ENCODE assay signal across 26 cellular contexts in genomic region chr11:44934110-44934509, GRCh38.
"Had no signal": no experiment of that assay in that cellular context is flagged by ENCODE, and none has a peak within 500 bp of the region (broad histone marks: within the 10 kb centered on the region; RNA-seq: fewer than 3 reads in every experiment).

No MANE protein-coding gene starts in this region.

- DNase-seq: activated CD4-positive, alpha-beta T cell treated with anti-CD3 and anti-CD28 coated beads for 4 hours; activated CD4-positive, alpha-beta T cell treated with anti-CD3 and anti-CD28 coated beads, Interleukin-2, amount 50 U/mL, for 48 hours; activated CD4-positive, CD25-positive, alpha-beta regulatory T cell; activated effector memory CD4-positive, alpha-beta T cell treated with Interleukin-2 at 50 U/mL for 16 hours; activated naive CD4-positive, alpha-beta T cell treated with anti-CD3 and anti-CD28 coated beads for 36 hours; activated naive CD8-positive, alpha-beta T cell treated with anti-CD3 and anti-CD28 coated beads, Interleukin-2, amount 10 ng/mL, durations not matched to agents 7 days and 5 days; activated T-cell treated with anti-CD3 and anti-CD28 coated beads, Interleukin-2, amount 50 U/mL, for 72 hours; amniotic stem cell; caudate nucleus; effector CD4-positive, alpha-beta T cell; foreskin melanocyte; head of caudate nucleus; hypothalamus; left ventricle myocardium inferior; natural killer cell; occipital lobe; sigmoid colon; stimulated activated CD4-positive, alpha-beta T cell treated with anti-CD3 and anti-CD28 coated beads, Interleukin-15, amount 100 ng/mL, for 24 hours; stimulated activated CD8-positive, alpha-beta memory T cell treated with anti-CD3 and anti-CD28 coated beads, Interleukin-4, amount 100 ng/mL, for 48 hours; stimulated activated naive CD4-positive, alpha-beta T cell treated with Interleukin-2 at 50 U/mL for 16 hours; thyroid gland had no signal

- H3K4me1 Mint-ChIP-seq: activated naive CD8-positive, alpha-beta T cell treated with anti-CD3 and anti-CD28 coated beads, Interleukin-2, amount 10 ng/mL, durations not matched to agents 7 days and 5 days had no signal

- H3K27me3 Mint-ChIP-seq: activated naive CD8-positive, alpha-beta T cell treated with anti-CD3 and anti-CD28 coated beads, Interleukin-2, amount 10 ng/mL, durations not matched to agents 7 days and 5 days had no signal

- ATAC-seq: activated T-cell treated with anti-CD3 and anti-CD28 coated beads, Interleukin-2, amount 50 U/mL, for 72 hours; esophagus mucosa; natural killer cell had no signal

- H3K36me3 Mint-ChIP-seq: activated naive CD8-positive, alpha-beta T cell treated with anti-CD3 and anti-CD28 coated beads, Interleukin-2, amount 10 ng/mL, durations not matched to agents 7 days and 5 days; mesothelial cell of epicardium; natural killer cell had no signal

- H3K4me3 Mint-ChIP-seq: activated naive CD4-positive, alpha-beta T cell treated with anti-CD3 and anti-CD28 coated beads for 36 hours; activated naive CD8-positive, alpha-beta T cell treated with anti-CD3 and anti-CD28 coated beads, Interleukin-2, amount 10 ng/mL, durations not matched to agents 7 days and 5 days; activated T-cell treated with anti-CD3 and anti-CD28 coated beads, Interleukin-2, amount 50 U/mL, for 72 hours; dendritic cell treated with granulocyte-macrophage colony-stimulating factor and Interleukin-4, amounts not matched to agents 40 ng/mL and 50 ng/mL, for 4 days; mesothelial cell of epicardium; natural killer cell; T-helper 1 cell treated with Interleukin-12 subunit alpha and Interleukin-12 subunit beta and Interleukin-4 antibody, amounts not matched to agents 30 μg/mL and 1 μg/mL, for 36 hours had no signal

- H3K27me3 ChIP-seq: sigmoid colon, thyroid gland had no signal

- H3K4me3 ChIP-seq: left ventricle myocardium inferior, sigmoid colon, smooth muscle cell, thyroid gland had no signal

- H3K27ac ChIP-seq: left ventricle myocardium inferior, sigmoid colon, thyroid gland had no signal

- H3K27ac Mint-ChIP-seq: activated naive CD4-positive, alpha-beta T cell treated with anti-CD3 and anti-CD28 coated beads for 36 hours; activated naive CD8-positive, alpha-beta T cell treated with anti-CD3 and anti-CD28 coated beads, Interleukin-2, amount 10 ng/mL, durations not matched to agents 7 days and 5 days; activated T-cell treated with anti-CD3 and anti-CD28 coated beads, Interleukin-2, amount 50 U/mL, for 72 hours; dendritic cell treated with granulocyte-macrophage colony-stimulating factor and Interleukin-4, amounts not matched to agents 40 ng/mL and 50 ng/mL, for 4 days; mesothelial cell of epicardium; natural killer cell; T-helper 1 cell treated with Interleukin-12 subunit alpha and Interleukin-12 subunit beta and Interleukin-4 antibody, amounts not matched to agents 30 μg/mL and 1 μg/mL, for 36 hours had no signal

- H3K4me1 ChIP-seq: thyroid gland had no signal

- H3K9me3 ChIP-seq: left ventricle myocardium inferior, sigmoid colon, thyroid gland had no signal

- H3K9me3 Mint-ChIP-seq: activated naive CD4-positive, alpha-beta T cell treated with anti-CD3 and anti-CD28 coated beads for 36 hours; activated naive CD8-positive, alpha-beta T cell treated with anti-CD3 and anti-CD28 coated beads, Interleukin-2, amount 10 ng/mL, durations not matched to agents 7 days and 5 days; activated T-cell treated with anti-CD3 and anti-CD28 coated beads, Interleukin-2, amount 50 U/mL, for 72 hours; dendritic cell treated with granulocyte-macrophage colony-stimulating factor and Interleukin-4, amounts not matched to agents 40 ng/mL and 50 ng/mL, for 4 days; mesothelial cell of epicardium; natural killer cell; T-helper 1 cell treated with Interleukin-12 subunit alpha and Interleukin-12 subunit beta and Interleukin-4 antibody, amounts not matched to agents 30 μg/mL and 1 μg/mL, for 36 hours had no signal

- H3K4me2 ChIP-seq: smooth muscle cell had no signal

- H3K36me3 ChIP-seq: thyroid gland had no signal
